In the genomic region with DNA sequence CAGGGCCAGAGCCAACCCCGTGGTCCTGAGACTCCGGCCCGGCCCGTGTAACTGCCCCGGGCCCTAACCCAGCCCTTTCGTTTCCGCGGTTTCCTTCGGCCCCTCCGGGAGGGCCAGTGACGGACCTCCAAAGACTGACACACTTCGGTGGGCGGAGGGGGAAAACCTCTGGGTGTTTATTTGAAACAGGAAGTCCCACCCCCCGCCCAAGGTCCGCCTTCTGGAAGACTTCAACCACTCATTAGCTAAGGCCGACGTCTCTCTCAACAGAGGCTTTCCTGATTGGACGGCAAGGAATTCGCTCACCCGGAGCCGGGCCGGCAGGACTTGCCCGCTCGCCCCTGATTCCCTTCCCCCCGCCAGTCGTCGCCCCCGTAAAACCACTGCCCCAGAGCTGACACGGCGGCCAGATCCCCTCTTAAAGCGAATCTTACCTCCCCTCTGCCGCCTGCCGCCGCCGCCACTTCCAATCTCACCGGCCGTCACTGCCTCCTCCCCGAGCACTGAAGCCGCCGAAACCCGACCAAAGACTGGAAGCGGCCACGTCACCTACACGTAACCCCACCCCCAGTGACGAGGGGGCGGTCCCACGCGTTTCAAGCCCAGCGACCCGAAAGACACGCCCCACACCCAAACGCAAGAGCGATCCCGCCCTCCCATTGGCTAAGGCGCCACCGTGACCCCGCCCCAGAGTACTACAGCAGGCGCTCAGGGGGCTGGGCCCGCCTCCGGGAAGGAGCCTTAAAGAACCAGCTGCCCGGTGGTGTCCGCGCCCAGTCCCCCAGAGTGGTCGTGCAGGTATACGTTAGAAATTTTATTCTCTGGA, we compare ENCODE assay signal across 8 cellular contexts. TPM values are rescaled to one million over a fixed set of nuclear protein-coding genes. Genes with fewer than 3 reads are reported as not detected.
DNase-seq lines count a peak whose midpoint lies in the region; ATAC-seq and TF ChIP-seq lines count a peak whose summit lies in the region.

A gene with protein sequence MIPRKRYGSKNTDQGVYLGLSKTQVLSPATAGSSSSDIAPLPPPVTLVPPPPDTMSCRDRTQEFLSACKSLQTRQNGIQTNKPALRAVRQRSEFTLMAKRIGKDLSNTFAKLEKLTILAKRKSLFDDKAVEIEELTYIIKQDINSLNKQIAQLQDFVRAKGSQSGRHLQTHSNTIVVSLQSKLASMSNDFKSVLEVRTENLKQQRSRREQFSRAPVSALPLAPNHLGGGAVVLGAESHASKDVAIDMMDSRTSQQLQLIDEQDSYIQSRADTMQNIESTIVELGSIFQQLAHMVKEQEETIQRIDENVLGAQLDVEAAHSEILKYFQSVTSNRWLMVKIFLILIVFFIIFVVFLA (minus strand): TSS at position 532 of the 826 bp plus-strand sequence. CDS start 808 bp downstream, outside the sequence.

- peak within 1 kb of the TSS; percentile 99 for H3K4me3 Mint-ChIP-seq in activated naive CD8-positive, alpha-beta T cell treated with anti-CD3 and anti-CD28 coated beads, Interleukin-2, amount 10 ng/mL, durations not matched to agents 7 days and 5 days
- H3K4me3 Mint-ChIP-seq in glutamatergic neuron (ENCODE audit: unreplicated experiment): peak within 1 kb of the TSS; percentile 94
- H3K4me3 Mint-ChIP-seq in osteocyte (ENCODE audit: unreplicated experiment): peak within 1 kb of the TSS; percentile 98

- peak; percentile 90 for ATAC-seq in HG02678 (IDR thresholded peaks at IDR 0.05; ENCODE audit: unreplicated experiment)
- ATAC-seq in activated naive CD8-positive, alpha-beta T cell treated with anti-CD3 and anti-CD28 coated beads, Interleukin-2, amount 10 ng/mL, durations not matched to agents 7 days and 5 days (ENCODE audit: low read depth): peak; percentile 91

- peak within 1 kb of the TSS; percentile 81 for H3K9ac ChIP-seq in SU-DHL-6 (ENCODE audit: low read length)

- no peaks in the 10 kb centered on the region for H3K27me3 ChIP-seq in SU-DHL-6 (ENCODE audit: low read length)
- H3K27me3 ChIP-seq in thymus (ENCODE audit: control insufficient read depth, insufficient read depth): no peaks in the 10 kb centered on the region

- peaks cover 17% of the 10 kb centered on the region for H3K36me3 Mint-ChIP-seq in activated naive CD8-positive, alpha-beta T cell treated with anti-CD3 and anti-CD28 coated beads, Interleukin-2, amount 10 ng/mL, durations not matched to agents 7 days and 5 days
- H3K36me3 Mint-ChIP-seq in glutamatergic neuron (ENCODE audit: unreplicated experiment) (peaks cover 4% of the 10 kb centered on the region), osteocyte (ENCODE audit: unreplicated experiment) (peaks cover 17% of the 10 kb centered on the region)

- peak; percentile 66 for TF ChIP-seq POLR2A in GM10847 (IDR thresholded peaks at IDR 0.05; ENCODE audit: extremely low read depth, insufficient read length)

- peak; percentile 97 for DNase-seq in NCI-H128 (lab: John Stamatoyannopoulos, UW; ENCODE audit: unreplicated experiment)
- DNase-seq in activated naive CD8-positive, alpha-beta T cell treated with anti-CD3 and anti-CD28 coated beads, Interleukin-2, amount 10 ng/mL, durations not matched to agents 7 days and 5 days: peak; percentile 99
- DNase-seq in glutamatergic neuron: peak; percentile 99
- DNase-seq in osteocyte (ENCODE audit: extremely low spot score, unreplicated experiment): peak; percentile 100

- no peaks in the 10 kb centered on the region for H3K9me2 ChIP-seq in SU-DHL-6 (replicated peaks; ENCODE audit: insufficient read depth, low read length)

- TF ChIP-seq CTCF in SU-DHL-6 (IDR thresholded peaks at IDR 0.05; ENCODE audit: insufficient read depth, low read length, poor library complexity, severe bottlenecking) (no peak), glutamatergic neuron (IDR thresholded peaks at IDR 0.05; ENCODE audit: partially characterized antibody, unreplicated experiment) (no peak), osteocyte (IDR thresholded peaks at IDR 0.05) (no peak)

- H3K4me2 ChIP-seq in SU-DHL-6 (ENCODE audit: low read depth, low read length, poor library complexity, severe bottlenecking): peak within 1 kb of the TSS; percentile 87

- under 1% methylated on average over 65 of the region's 65 CpGs for WGBS in thymus

- H3K36me3 ChIP-seq in SU-DHL-6 (ENCODE audit: low read length) (0 out of 2 replicates have a peak, but pooled peaks cover 3% of the 10 kb centered on the region), thymus (ENCODE audit: control insufficient read depth, insufficient read depth) (peaks cover 32% of the 10 kb centered on the region)

- H3K4me3 ChIP-seq in SU-DHL-6 (ENCODE audit: insufficient read depth, low read length, poor library complexity, severe bottlenecking): peak within 1 kb of the TSS; percentile 87
- H3K4me3 ChIP-seq in thymus (ENCODE audit: low read length): peak within 1 kb of the TSS; percentile 74

- no peaks in the 10 kb centered on the region for H3K27me3 Mint-ChIP-seq in activated naive CD8-positive, alpha-beta T cell treated with anti-CD3 and anti-CD28 coated beads, Interleukin-2, amount 10 ng/mL, durations not matched to agents 7 days and 5 days
- peaks cover 7% of the 10 kb centered on the region for H3K27me3 Mint-ChIP-seq in glutamatergic neuron (ENCODE audit: unreplicated experiment)
- no peaks in the 10 kb centered on the region for H3K27me3 Mint-ChIP-seq in osteocyte (ENCODE audit: unreplicated experiment)

- POLR2A ChIA-PET in activated naive CD8-positive, alpha-beta T cell treated with anti-CD3 and anti-CD28 coated beads, Interleukin-2, amount 10 ng/mL, durations not matched to agents 7 days and 5 days (lab: Charles Lee): interaction anchor here (0.6 to 4.1 kb wide), 30 partner anchors 8 to 230 kb away, joined by 3 to 102 read pairs (median 5); a partner anchor contains a TSS

- peaks cover 35% of the 10 kb centered on the region for H3K79me2 ChIP-seq in SU-DHL-6 (ENCODE audit: insufficient read depth, low read length)

- peaks cover 26% of the 10 kb centered on the region for H3K4me1 Mint-ChIP-seq in activated naive CD8-positive, alpha-beta T cell treated with anti-CD3 and anti-CD28 coated beads, Interleukin-2, amount 10 ng/mL, durations not matched to agents 7 days and 5 days
- H3K4me1 Mint-ChIP-seq in glutamatergic neuron (ENCODE audit: low read depth, unreplicated experiment) (no peaks in the 10 kb centered on the region), osteocyte (ENCODE audit: unreplicated experiment) (peaks cover 30% of the 10 kb centered on the region)

- peaks cover 7% of the 10 kb centered on the region; the same call in 1 of the 2 replicates for H3F3A ChIP-seq in SU-DHL-6 (ENCODE audit: insufficient read depth)

- H3K9me3 ChIP-seq in SU-DHL-6 (ENCODE audit: insufficient read depth, low read length): no peaks in the 10 kb centered on the region
- H3K9me3 ChIP-seq in thymus (ENCODE audit: control insufficient read depth): no peaks in the 10 kb centered on the region

- H3K9me3 Mint-ChIP-seq in activated naive CD8-positive, alpha-beta T cell treated with anti-CD3 and anti-CD28 coated beads, Interleukin-2, amount 10 ng/mL, durations not matched to agents 7 days and 5 days: no peaks in the 10 kb centered on the region
- peaks cover 6% of the 10 kb centered on the region for H3K9me3 Mint-ChIP-seq in glutamatergic neuron (ENCODE audit: unreplicated experiment)
- H3K9me3 Mint-ChIP-seq in osteocyte (ENCODE audit: unreplicated experiment): no peaks in the 10 kb centered on the region

- peak within 1 kb of the TSS; percentile 100 for H3K27ac Mint-ChIP-seq in activated naive CD8-positive, alpha-beta T cell treated with anti-CD3 and anti-CD28 coated beads, Interleukin-2, amount 10 ng/mL, durations not matched to agents 7 days and 5 days
- H3K27ac Mint-ChIP-seq in glutamatergic neuron (ENCODE audit: unreplicated experiment): peak within 1 kb of the TSS; percentile 91
- H3K27ac Mint-ChIP-seq in osteocyte (ENCODE audit: unreplicated experiment): peak within 1 kb of the TSS; percentile 100

- peak within 1 kb of the TSS; percentile 64 for H3K27ac ChIP-seq in SU-DHL-6 (ENCODE audit: low read depth, low read length)
- H3K27ac ChIP-seq in thymus (ENCODE audit: low read depth): peak within 1 kb of the TSS; percentile 99

- H2AFZ ChIP-seq in SU-DHL-6 (ENCODE audit: low read depth, low read length, severe bottlenecking): no peak within 1 kb of the TSS

- H3K4me1 ChIP-seq in thymus (ENCODE audit: control insufficient read depth, insufficient read depth, low read length): peaks cover 15% of the 10 kb centered on the region

- no peaks in the 10 kb centered on the region for H4K20me1 ChIP-seq in SU-DHL-6 (ENCODE audit: low read depth, low read length)

RNA-seq across cellular contexts. Expression of the gene that starts here (rescaled TPM):
- 10 to 100 TPM; 43.4 to 44.3 TPM for total RNA-seq in activated naive CD8-positive, alpha-beta T cell treated with anti-CD3 and anti-CD28 coated beads, Interleukin-2, amount 10 ng/mL, durations not matched to agents 7 days and 5 days
- 40.7 TPM for total RNA-seq in glutamatergic neuron (ENCODE audit: unreplicated experiment)
- 65.3 and 71.0 TPM in 2 replicates for total RNA-seq in osteocyte
- polyA plus RNA-seq in thymus: 31.2 TPM

Comparison
In these comparisons a context has a peak if more than half of its experiments do, and no peak if none do; other contexts are left out.
1. Peak in every context shown above with its lines: DNase-seq, ATAC-seq, H3K4me3 ChIP-seq and H3K27ac ChIP-seq.